18 cellular contexts compared by ENCODE assay signal in genomic region chr11:91104237-91104636, GRCh38.
DNase-seq lines count a peak whose midpoint lies in the region; ATAC-seq, FAIRE-seq and TF ChIP-seq lines count a peak whose summit lies in the region.
"Had no signal": no experiment of that assay in that cellular context is flagged by ENCODE, and none has a peak within 500 bp of the region (broad histone marks: within the 10 kb centered on the region; RNA-seq: fewer than 3 reads in every experiment).

No MANE protein-coding gene starts in this region.

- H3K27me3 ChIP-seq in bronchial epithelial cell (ENCODE audit: control insufficient read depth, insufficient read depth, low read length) (no peaks in the 10 kb centered on the region), keratinocyte (ENCODE audit: control insufficient read depth, extremely low read depth, insufficient read depth, low read length) (no peaks in the 10 kb centered on the region), dorsolateral prefrontal cortex (no peaks in the 10 kb centered on the region)
- H3K27me3 ChIP-seq: Peyer's patch, transverse colon had no signal

- H3K4me2 ChIP-seq in keratinocyte (ENCODE audit: control insufficient read depth, extremely low read depth, insufficient read depth, low read depth, low read length), result no peak overlapping the region

- intact Hi-C loops in dorsolateral prefrontal cortex (cut with DNase I), result no loop called here

- no peak overlapping the region for H2AFZ ChIP-seq in keratinocyte (ENCODE audit: control insufficient read depth, low read length)
- H2AFZ ChIP-seq: parathyroid adenoma had no signal

- peaks cover 8% of the 10 kb centered on the region for H3K9me3 Mint-ChIP-seq in activated T-cell treated with anti-CD3 and anti-CD28 coated beads, Interleukin-2, amount 50 U/mL, for 4 hours

- no peak overlapping the region for H3K9ac ChIP-seq in keratinocyte (ENCODE audit: control insufficient read depth, extremely low read depth, insufficient read depth, low read length)
- H3K9ac ChIP-seq: parathyroid adenoma had no signal

- FAIRE-seq in bronchial epithelial cell (lab: Jason Lieb, UNC), result no peak
- peak; percentile 73 for FAIRE-seq in keratinocyte (lab: Jason Lieb, UNC)

- TF ChIP-seq CTCF in LNCaP clone FGC (IDR thresholded peaks at IDR 0.05; ENCODE audit: control insufficient read depth, extremely low read depth, insufficient read depth), result no peak
- no peak for TF ChIP-seq CTCF in bronchial epithelial cell (IDR thresholded peaks at IDR 0.05; ENCODE audit: insufficient read depth, low read length, severe bottlenecking)
- TF ChIP-seq CTCF in keratinocyte (optimal IDR thresholded peaks at IDR 0.05 in 1 of 3, IDR thresholded peaks at IDR 0.05 in 1 of 3, conservative IDR thresholded peaks at IDR 0.05 in 1 of 3; ENCODE audit: extremely low read depth in 1 of 3, insufficient read depth in 2 of 3, low read length in 3 of 3), result no peak
- TF ChIP-seq CTCF in dorsolateral prefrontal cortex (IDR thresholded peaks at IDR 0.05 in 54 of 56, conservative IDR thresholded peaks at IDR 0.05 in 2 of 56; ENCODE audit: low read depth in 1 of 56, partially characterized antibody in 56 of 56), result no peak

- ATAC-seq in activated T-cell treated with anti-CD3 and anti-CD28 coated beads, Interleukin-2, amount 50 U/mL, for 4 hours, result no peak
- ATAC-seq: esophagus mucosa had no signal

- H3K36me3 ChIP-seq in bronchial epithelial cell (ENCODE audit: control insufficient read depth, insufficient read depth, low read length), result no peaks in the 10 kb centered on the region
- no peaks in the 10 kb centered on the region for H3K36me3 ChIP-seq in keratinocyte (ENCODE audit: control insufficient read depth in 2 of 2, extremely low read depth in 1 of 2, insufficient read depth in 2 of 2, low read length in 2 of 2)
- H3K36me3 ChIP-seq: Peyer's patch, transverse colon had no signal

- H3K27me3 Mint-ChIP-seq in activated T-cell treated with anti-CD3 and anti-CD28 coated beads, Interleukin-2, amount 50 U/mL, for 4 hours (ENCODE audit: low read depth), result no peaks in the 10 kb centered on the region
- H3K27me3 Mint-ChIP-seq: central memory CD8-positive, alpha-beta T cell; IgD-negative memory B cell had no signal

- no peaks in the 10 kb centered on the region for H3K79me2 ChIP-seq in keratinocyte (ENCODE audit: control insufficient read depth, insufficient read depth, low read length)
- H3K79me2 ChIP-seq: parathyroid adenoma had no signal

- H4K20me1 ChIP-seq in keratinocyte (ENCODE audit: control insufficient read depth, extremely low read depth, insufficient read depth, low read length), result no peaks in the 10 kb centered on the region

- no peaks in the 10 kb centered on the region for H3K9me1 ChIP-seq in keratinocyte (ENCODE audit: control insufficient read depth, extremely low read depth, insufficient read depth, low read length)

- H3K4me1 ChIP-seq in keratinocyte (ENCODE audit: control insufficient read depth, extremely low read depth, insufficient read depth, low read length), result peaks cover 8% of the 10 kb centered on the region
- H3K4me1 ChIP-seq: parathyroid adenoma, Peyer's patch, transverse colon had no signal

- DNase-seq in ACHN, result peak; percentile 31
- peak; percentile 7 for DNase-seq in LNCaP clone FGC (ENCODE audit: low read depth)
- DNase-seq in bronchial epithelial cell (ENCODE audit: low read depth), result peak; percentile 75
- peak; percentile 19 for DNase-seq in keratinocyte (ENCODE audit: low read depth, low spot score)
- no peak for DNase-seq in NCI-H1092 treated with DMSO at 0.1 percent for 48 hours (lab: John Stamatoyannopoulos, UW)
- no peak for DNase-seq in activated T-cell treated with anti-CD3 and anti-CD28 coated beads, Interleukin-2, amount 50 U/mL, for 4 hours
- DNase-seq in dorsolateral prefrontal cortex, result no peak
- no peak for DNase-seq in NCI-H345 (lab: John Stamatoyannopoulos, UW)
- DNase-seq: activated effector memory CD4-positive, alpha-beta T cell treated with anti-CD3 and anti-CD28 coated beads, Interleukin-2, amount 50 U/mL, for 16 hours; NCI-H1436 treated with DMSO at 0.1 percent for 48 hours; NCI-H524 treated with DMSO at 0.1 percent for 48 hours; Peyer's patch; stimulated activated CD8-positive, alpha-beta memory T cell treated with anti-CD3 and anti-CD28 coated beads, Interleukin-4, amount 100 ng/mL, for 48 hours; transverse colon had no signal

- dilution Hi-C loops in keratinocyte (cut with MboI; ENCODE audit: extremely low pct_ligation_motif_present, low sequenced_read_pairs), result no loop called here

- no peak overlapping the region for H3K4me3 ChIP-seq in LNCaP clone FGC (ENCODE audit: low read depth, low read length)
- H3K4me3 ChIP-seq in bronchial epithelial cell (ENCODE audit: low read depth, low read length), result no peak overlapping the region
- H3K4me3 ChIP-seq in keratinocyte (ENCODE audit: control insufficient read depth in 2 of 3, extremely low read depth in 1 of 3, insufficient read depth in 2 of 3, low read depth in 1 of 3, low read length in 3 of 3), result no peak overlapping the region
- no peak overlapping the region for H3K4me3 ChIP-seq in dorsolateral prefrontal cortex
- H3K4me3 ChIP-seq: Peyer's patch, transverse colon had no signal

- H3K36me3 Mint-ChIP-seq in activated T-cell treated with anti-CD3 and anti-CD28 coated beads, Interleukin-2, amount 50 U/mL, for 4 hours (ENCODE audit: insufficient read depth), result no peaks in the 10 kb centered on the region
- H3K36me3 Mint-ChIP-seq: IgD-negative memory B cell had no signal

- no peak overlapping the region for H3K4me3 Mint-ChIP-seq in activated T-cell treated with anti-CD3 and anti-CD28 coated beads, Interleukin-2, amount 50 U/mL, for 4 hours
- H3K4me3 Mint-ChIP-seq: central memory CD8-positive, alpha-beta T cell; IgD-negative memory B cell had no signal

- H3K4me1 Mint-ChIP-seq in activated T-cell treated with anti-CD3 and anti-CD28 coated beads, Interleukin-2, amount 50 U/mL, for 4 hours (ENCODE audit: low read depth), result no peaks in the 10 kb centered on the region
- H3K4me1 Mint-ChIP-seq: central memory CD8-positive, alpha-beta T cell; IgD-negative memory B cell had no signal

- H3K9me3 ChIP-seq in keratinocyte (ENCODE audit: control insufficient read depth, low read depth, low read length), result peaks cover 2% of the 10 kb centered on the region
- H3K9me3 ChIP-seq: Peyer's patch had no signal

- H3K27ac ChIP-seq in keratinocyte (ENCODE audit: control insufficient read depth, insufficient read depth, low read length) (no peak overlapping the region), dorsolateral prefrontal cortex (no peak overlapping the region)
- H3K27ac ChIP-seq: parathyroid adenoma, Peyer's patch, transverse colon had no signal

- in situ Hi-C loops in ACHN (cut with HindIII; ENCODE audit: low pct_ligation_motif_present, low pct_unique_long_range_greater_than_20kb, low sequenced_read_pairs), result no loop called here

Comparison
In these comparisons a context has a peak if more than half of its experiments do, and no peak if none do; other contexts are left out.
1. DNase-seq: peak in ACHN (single experiment), LNCaP clone FGC (single experiment), bronchial epithelial cell (single experiment) and keratinocyte (single experiment); none in NCI-H1092 treated with DMSO at 0.1 percent for 48 hours (single experiment), activated T-cell treated with anti-CD3 and anti-CD28 coated beads, Interleukin-2, amount 50 U/mL, for 4 hours (single experiment), dorsolateral prefrontal cortex (0 of 10) and NCI-H345 (single experiment).